Comparison of ENCODE assay signal across 11 cellular contexts in the genomic region with DNA sequence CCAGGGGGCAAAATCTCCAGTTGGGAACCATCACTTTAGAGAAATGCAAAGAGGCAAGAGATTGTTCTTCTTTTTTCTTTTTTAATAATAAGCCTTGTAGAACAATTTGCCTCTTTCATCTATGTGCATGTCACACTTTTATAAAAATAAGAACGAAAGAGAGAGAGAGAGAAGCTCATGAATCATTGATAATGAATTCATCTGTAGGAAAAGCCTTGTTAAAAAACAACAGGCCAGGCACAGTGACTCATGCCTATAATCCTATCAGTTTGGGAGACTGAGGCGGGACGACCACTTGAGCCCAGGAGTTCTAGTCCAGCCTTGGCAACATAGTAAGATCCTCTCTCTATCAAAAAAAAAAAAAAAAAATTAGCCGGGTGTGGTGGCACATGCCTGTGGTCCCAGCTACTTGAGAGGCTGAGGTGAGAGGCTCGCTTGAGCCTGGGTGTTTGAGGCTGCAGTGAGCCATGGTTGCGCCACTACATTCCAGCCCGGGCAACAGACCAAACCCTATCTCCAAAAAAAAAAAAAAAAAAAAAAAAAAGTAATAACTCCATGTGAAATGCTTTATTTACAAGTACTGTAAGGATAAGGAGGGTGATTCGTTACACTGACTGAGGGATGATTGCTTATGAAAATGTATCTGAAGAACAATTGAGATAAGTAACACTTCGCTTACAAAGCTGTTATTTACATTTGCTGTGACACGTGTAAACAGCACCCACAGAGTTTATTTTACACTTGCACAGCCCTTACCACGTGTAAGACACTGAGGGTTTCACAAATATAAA. TPM values are rescaled to one million over a fixed set of nuclear protein-coding genes. Genes with fewer than 3 reads are reported as not detected.
A peak's percentile ranks its signal among the peaks of the same experiment; 100 is the strongest.
DNase-seq lines count a peak whose midpoint lies in the region; ATAC-seq and TF ChIP-seq lines count a peak whose summit lies in the region.
"Had no signal": no experiment of that assay in that cellular context is flagged by ENCODE, and none has a peak within 500 bp of the region (broad histone marks: within the 10 kb centered on the region; RNA-seq: fewer than 3 reads in every experiment).

No MANE protein-coding gene starts in this region.

- H3K9me3 Mint-ChIP-seq in chondrocyte (ENCODE audit: low read depth): no peaks in the 10 kb centered on the region
- H3K9me3 Mint-ChIP-seq in activated T-cell treated with anti-CD3 and anti-CD28 coated beads, Interleukin-2, amount 50 U/mL, for 72 hours: no peaks in the 10 kb centered on the region

- DNase-seq in Right ventricle myocardium inferior (ENCODE audit: missing footprints) (peak; percentile 76), cardiac septum (ENCODE audit: low spot score) (no peak), chondrocyte (ENCODE audit: low spot score) (peak; percentile 46), vagina (ENCODE audit: extremely low spot score in 2 of 2) (no peak), NCI-H524 (lab: John Stamatoyannopoulos, UW) (no peak)
- no peak for DNase-seq in activated T-cell treated with anti-CD3 and anti-CD28 coated beads, Interleukin-2, amount 50 U/mL, for 72 hours
- DNase-seq: activated CD4-positive, alpha-beta T cell treated with anti-CD3 and anti-CD28 coated beads, Interleukin-2, amount 50 U/mL, for 48 hours; GOT3 had no signal

- TF ChIP-seq POLR2A in vagina (IDR thresholded peaks at IDR 0.05): no peak

- H3K4me1 ChIP-seq in vagina: peaks cover 44% of the 10 kb centered on the region

- H3K27me3 ChIP-seq in layer of hippocampus (ENCODE audit: control insufficient read depth, insufficient read depth, low read length) (no peaks in the 10 kb centered on the region), vagina (no peaks in the 10 kb centered on the region)

- H3K4me3 Mint-ChIP-seq in chondrocyte (ENCODE audit: unreplicated experiment): no peak overlapping the region
- H3K4me3 Mint-ChIP-seq in activated T-cell treated with anti-CD3 and anti-CD28 coated beads, Interleukin-2, amount 50 U/mL, for 72 hours: no peak overlapping the region

- peak overlapping the region; percentile 62 for H3K27ac ChIP-seq in layer of hippocampus (ENCODE audit: low read depth, low read length)
- peak overlapping the region; percentile 92 for H3K27ac ChIP-seq in vagina
- H3K27ac ChIP-seq: 22Rv1 had no signal

- H3K36me3 Mint-ChIP-seq in chondrocyte (ENCODE audit: low read depth): no peaks in the 10 kb centered on the region
- H3K36me3 Mint-ChIP-seq in activated T-cell treated with anti-CD3 and anti-CD28 coated beads, Interleukin-2, amount 50 U/mL, for 72 hours (ENCODE audit: insufficient read depth in 2 of 2): no peaks in the 10 kb centered on the region

- peak overlapping the region; percentile 95 for H3K27ac Mint-ChIP-seq in chondrocyte (ENCODE audit: unreplicated experiment)
- no peak overlapping the region for H3K27ac Mint-ChIP-seq in activated T-cell treated with anti-CD3 and anti-CD28 coated beads, Interleukin-2, amount 50 U/mL, for 72 hours

- intact Hi-C loops in Right ventricle myocardium inferior (cut with DNase I): no loop called here
- intact Hi-C loops in cardiac septum (cut with DNase I): no loop called here
- intact Hi-C loops in vagina (cut with DNase I): no loop called here

- H3K4me3 ChIP-seq in vagina: no peak overlapping the region

- no peaks in the 10 kb centered on the region for H3K36me3 ChIP-seq in vagina

- no peaks in the 10 kb centered on the region for H3K9me3 ChIP-seq in vagina

- H3K27me3 Mint-ChIP-seq in chondrocyte (ENCODE audit: low read depth): no peaks in the 10 kb centered on the region
- no peaks in the 10 kb centered on the region for H3K27me3 Mint-ChIP-seq in activated T-cell treated with anti-CD3 and anti-CD28 coated beads, Interleukin-2, amount 50 U/mL, for 72 hours (ENCODE audit: low read depth)

- peaks cover 32% of the 10 kb centered on the region for H3K4me1 Mint-ChIP-seq in chondrocyte (ENCODE audit: low read depth)
- peaks cover 4% of the 10 kb centered on the region for H3K4me1 Mint-ChIP-seq in activated T-cell treated with anti-CD3 and anti-CD28 coated beads, Interleukin-2, amount 50 U/mL, for 72 hours (ENCODE audit: low read depth)

- ATAC-seq in Right ventricle myocardium inferior (peak; percentile 41), GM21723 (IDR thresholded peaks at IDR 0.05; ENCODE audit: unreplicated experiment) (no peak)
- no peak for ATAC-seq in activated T-cell treated with anti-CD3 and anti-CD28 coated beads, Interleukin-2, amount 50 U/mL, for 72 hours (replicated peaks in 1 of 2)

- TF ChIP-seq CTCF in chondrocyte (IDR thresholded peaks at IDR 0.05): no peak
- no peak for TF ChIP-seq CTCF in vagina (IDR thresholded peaks at IDR 0.05)

RNA-seq across cellular contexts. Expression of gene CCN5, which starts 6.0 kb away (rescaled TPM):
- total RNA-seq in Right ventricle myocardium inferior (13.6 TPM), cardiac septum (29.3 TPM), chondrocyte (1.6 to 1.7 TPM (median 1.7 TPM) in 3 replicates), vagina (134 TPM)
- total RNA-seq in activated T-cell treated with anti-CD3 and anti-CD28 coated beads, Interleukin-2, amount 50 U/mL, for 72 hours: not detected

RNA-seq across cellular contexts. Expression of gene KCNK15, which starts 24.5 kb away (rescaled TPM):
- total RNA-seq in Right ventricle myocardium inferior: 0.32 TPM
- 0.97 TPM for total RNA-seq in cardiac septum
- 0.59 to 1.6 TPM (median 0.77 TPM) in 3 replicates for total RNA-seq in chondrocyte
- total RNA-seq in vagina: 1.5 TPM
- total RNA-seq in activated T-cell treated with anti-CD3 and anti-CD28 coated beads, Interleukin-2, amount 50 U/mL, for 72 hours: under 1 TPM; 0.48 to 0.63 TPM

Comparison
In these comparisons a context has a peak if more than half of its experiments do, and no peak if none do; other contexts are left out.
1. DNase-seq: peak in Right ventricle myocardium inferior (single experiment) and chondrocyte (single experiment); none in cardiac septum (single experiment), vagina (0 of 2), activated T-cell treated with anti-CD3 and anti-CD28 coated beads, Interleukin-2, amount 50 U/mL, for 72 hours (0 of 2) and NCI-H524 (0 of 2).